Comparison of ENCODE assay signal across 1 cellular context in genomic region chr3:16600771-16601538, GRCh38.
TF ChIP-seq lines count a peak whose summit lies in the region.

No MANE protein-coding gene starts in this region.

TF ChIP-seq in IMR-90, 13 proteins besides CTCF, POLR2A, EP300 and RAD21:
- peak; percentile 85 for TF ChIP-seq SMC3 (IDR thresholded peaks at IDR 0.05; ENCODE audit: low read depth, low read length)
- TF ChIP-seq FOS (IDR thresholded peaks at IDR 0.05; ENCODE audit: low read depth, low read length), result no peak
